In genomic region chr5:59722875-59723274, GRCh38 we compare ENCODE assay signal across 22 cellular contexts.
DNase-seq lines count a peak whose midpoint lies in the region; ATAC-seq and TF ChIP-seq lines count a peak whose summit lies in the region.
"Had no signal": no experiment of that assay in that cellular context is flagged by ENCODE, and none has a peak within 500 bp of the region (broad histone marks: within the 10 kb centered on the region; RNA-seq: fewer than 3 reads in every experiment).

No MANE protein-coding gene starts in this region.

- no peak overlapping the region for H4K8ac ChIP-seq in mesenchymal stem cell (ENCODE audit: low read length)

- H2BK12ac ChIP-seq in mesenchymal stem cell (ENCODE audit: low read length in 2 of 2), result no peak overlapping the region

- no peak overlapping the region for H2BK15ac ChIP-seq in mesenchymal stem cell (ENCODE audit: low read depth, poor library complexity, severe bottlenecking)

- no peaks in the 10 kb centered on the region for H4K20me1 ChIP-seq in GM23248 (ENCODE audit: insufficient read depth)

- in situ Hi-C loops in GM23248 (cut with MboI), result no loop called here

- H3K27ac ChIP-seq in GM23248, result no peak overlapping the region
- no peak overlapping the region for H3K27ac ChIP-seq in RWPE1
- H3K27ac ChIP-seq in mesenchymal stem cell (ENCODE audit: low read length, poor library complexity, severe bottlenecking), result no peak overlapping the region
- H3K27ac ChIP-seq in aorta (ENCODE audit: low read depth in 1 of 2, low read length in 2 of 2), result no peak overlapping the region
- H3K27ac ChIP-seq: left ventricle myocardium inferior, parathyroid adenoma, SJCRH30, testis, vagina had no signal

- H2AFZ ChIP-seq in GM23248, result no peak overlapping the region
- no peak overlapping the region for H2AFZ ChIP-seq in mesenchymal stem cell (ENCODE audit: low read depth, low read length)
- H2AFZ ChIP-seq: parathyroid adenoma had no signal

- no peak overlapping the region for H3K14ac ChIP-seq in mesenchymal stem cell (ENCODE audit: low read length in 2 of 2)

- H2BK120ac ChIP-seq in mesenchymal stem cell (ENCODE audit: low read depth, low read length), result no peak overlapping the region

- no peak overlapping the region for H2AK5ac ChIP-seq in mesenchymal stem cell (ENCODE audit: low read length, severe bottlenecking)

- no peak overlapping the region for H3K23ac ChIP-seq in mesenchymal stem cell (ENCODE audit: low read length in 2 of 2)

- H3K79me2 ChIP-seq in GM23248 (ENCODE audit: insufficient read depth), result no peaks in the 10 kb centered on the region
- H3K79me2 ChIP-seq: parathyroid adenoma had no signal

- peaks cover 21% of the 10 kb centered on the region for H3K4me1 ChIP-seq in GM23248 (ENCODE audit: insufficient read depth)
- H3K4me1 ChIP-seq in mesenchymal stem cell (ENCODE audit: control insufficient read depth, insufficient read depth, low read depth, low read length), result peaks cover 2% of the 10 kb centered on the region
- no peaks in the 10 kb centered on the region for H3K4me1 ChIP-seq in aorta (ENCODE audit: control insufficient read depth in 1 of 2, insufficient read depth in 2 of 2, low read length in 2 of 2)
- H3K4me1 ChIP-seq: heart left ventricle, left ventricle myocardium inferior, parathyroid adenoma, SJCRH30, testis, vagina had no signal

- CTCF ChIA-PET in RWPE1 (lab: Yijun Ruan, JAX), result no interaction called here

- intact Hi-C loops in aorta (cut with DNase I), result no loop called here

- no peak overlapping the region for H4K91ac ChIP-seq in mesenchymal stem cell (ENCODE audit: low read length)

- POLR2A ChIA-PET in RWPE1 (lab: Yijun Ruan, JAX; ENCODE audit: low non-redundant PET), result no interaction called here

- H2BK5ac ChIP-seq in mesenchymal stem cell (ENCODE audit: low read depth, low read length, poor library complexity, severe bottlenecking), result no peak overlapping the region

- peaks cover 2% of the 10 kb centered on the region for H3K79me1 ChIP-seq in mesenchymal stem cell (replicated peaks; ENCODE audit: low read length, poor library complexity, severe bottlenecking)

- peak; percentile 40 for DNase-seq in GM23248
- peak; percentile 60 for DNase-seq in RWPE1 (ENCODE audit: low spot score)
- peak; percentile 23 to 71 for DNase-seq in dermis microvascular lymphatic vessel endothelial cell (ENCODE audit: low read depth in 2 of 2)
- DNase-seq in mesenchymal stem cell, result peak; percentile 24
- DNase-seq in COLO668 (lab: John Stamatoyannopoulos, UW; ENCODE audit: unreplicated experiment), result no peak
- DNase-seq in aorta, result no peak
- DNase-seq: activated CD4-positive, alpha-beta T cell treated with anti-CD3 and anti-CD28 coated beads, Interleukin-2, amount 50 U/mL, for 1 hour; CD8-positive, alpha-beta memory T cell; DMS79; heart left ventricle; left ventricle myocardium inferior; NCI-H1092 treated with DMSO at 0.1 percent for 48 hours; NCI-H2081; NCI-H446; nephron progenitor cell; SJCRH30; T-helper 17 cell; testis had no signal

- 38 to 40% methylated on average over 2 of the region's 2 CpGs for WGBS in GM23248 (ENCODE audit: low coverage in 1 of 2, low lambda C conversion rate in 2 of 2, missing lambda C conversion rate in 2 of 2), 2 experiments
- WGBS in mesenchymal stem cell, result no CpG with 5 or more reads among the region's 2 CpGs
- WGBS in aorta, 2 donors, result 69 to 88% methylated on average over 2 of the region's 2 CpGs

- ATAC-seq in HG03342 (IDR thresholded peaks at IDR 0.05; ENCODE audit: unreplicated experiment), result no peak
- ATAC-seq in aorta (ENCODE audit: low FRiP score), result no peak
- ATAC-seq: heart left ventricle, sciatic nerve, T-helper 17 cell had no signal

- no peak for TF ChIP-seq CTCF in RWPE1 (conservative IDR thresholded peaks at IDR 0.05; ENCODE audit: low read depth)

- H3K18ac ChIP-seq in mesenchymal stem cell (ENCODE audit: low read depth in 1 of 2, low read length in 2 of 2), result no peak overlapping the region

- H3K4me3 ChIP-seq in GM23248, result no peak overlapping the region
- no peak overlapping the region for H3K4me3 ChIP-seq in mesenchymal stem cell (ENCODE audit: insufficient read depth in 1 of 2, low read depth in 1 of 2, low read length in 2 of 2)
- H3K4me3 ChIP-seq in aorta (ENCODE audit: low read length in 2 of 2), result no peak overlapping the region
- H3K4me3 ChIP-seq: heart left ventricle, left ventricle myocardium inferior, SJCRH30, testis, vagina had no signal

- H3K9me2 ChIP-seq in GM23248 (ENCODE audit: insufficient read depth), result no peaks in the 10 kb centered on the region

- H3K9me3 ChIP-seq in GM23248 (ENCODE audit: low read depth) (no peaks in the 10 kb centered on the region), mesenchymal stem cell (ENCODE audit: control insufficient read depth, low read length) (no peaks in the 10 kb centered on the region), aorta (ENCODE audit: control insufficient read depth, low read length) (no peaks in the 10 kb centered on the region)
- H3K9me3 ChIP-seq: heart left ventricle, left ventricle myocardium inferior, SJCRH30, testis, vagina had no signal

- H3K4ac ChIP-seq in mesenchymal stem cell (ENCODE audit: low read depth in 1 of 2, low read length in 2 of 2), result no peak overlapping the region

- no peak overlapping the region for H3K9ac ChIP-seq in GM23248
- no peak overlapping the region for H3K9ac ChIP-seq in mesenchymal stem cell (ENCODE audit: low read length)
- H3K9ac ChIP-seq: parathyroid adenoma had no signal

- H3K4me2 ChIP-seq in GM23248 (ENCODE audit: unreplicated experiment), result no peak overlapping the region
- H3K4me2 ChIP-seq in mesenchymal stem cell (ENCODE audit: low read length, poor library complexity, severe bottlenecking), result no peak overlapping the region

- no peaks in the 10 kb centered on the region for H3K36me3 ChIP-seq in GM23248 (ENCODE audit: low read depth)
- no peaks in the 10 kb centered on the region for H3K36me3 ChIP-seq in mesenchymal stem cell (ENCODE audit: control insufficient read depth in 1 of 2, insufficient read depth in 2 of 2, low read depth in 1 of 2, low read length in 2 of 2)
- H3K36me3 ChIP-seq in aorta (ENCODE audit: control insufficient read depth in 1 of 2, insufficient read depth in 2 of 2, low read length in 1 of 2), result no peaks in the 10 kb centered on the region
- H3K36me3 ChIP-seq: heart left ventricle, left ventricle myocardium inferior, SJCRH30, vagina had no signal

- H3F3A ChIP-seq in GM23248 (ENCODE audit: insufficient read depth), result 0 out of 2 replicates have a peak, but pooled peaks cover 3% of the 10 kb centered on the region

- H3K27me3 ChIP-seq in GM23248 (replicated peaks; ENCODE audit: insufficient read depth) (no peaks in the 10 kb centered on the region), mesenchymal stem cell (ENCODE audit: control insufficient read depth in 1 of 2, insufficient read depth in 1 of 2, low read length in 2 of 2) (no peaks in the 10 kb centered on the region), aorta (ENCODE audit: control insufficient read depth in 1 of 2, insufficient read depth in 2 of 2, low read length in 1 of 2) (no peaks in the 10 kb centered on the region)
- H3K27me3 ChIP-seq: heart left ventricle, SJCRH30, testis, vagina had no signal

Comparison
In these comparisons a context has a peak if more than half of its experiments do, and no peak if none do; other contexts are left out.
1. DNase-seq: peak in GM23248 (single experiment), RWPE1 (single experiment), dermis microvascular lymphatic vessel endothelial cell (2 of 2) and mesenchymal stem cell (single experiment); none in COLO668 (single experiment) and aorta (0 of 2).